In the genomic region with DNA sequence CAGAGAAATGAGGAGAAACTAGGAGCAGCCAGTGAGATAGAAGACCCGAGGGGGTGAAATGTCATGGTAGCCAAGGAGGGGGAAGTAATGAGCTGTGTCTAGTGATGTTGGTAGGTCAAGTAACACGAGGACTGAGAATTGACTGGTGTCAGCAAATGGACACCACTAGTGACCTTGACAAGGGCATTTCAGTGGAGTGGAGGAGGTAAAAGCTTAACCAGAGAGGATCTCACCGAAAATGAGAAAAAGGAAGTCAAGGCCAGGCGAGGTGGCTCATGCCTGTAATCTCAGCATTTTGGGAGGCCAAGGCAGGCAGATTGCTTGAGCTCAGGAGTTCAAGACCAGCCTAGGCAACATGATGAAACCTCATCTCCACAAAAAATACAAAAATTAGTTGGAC, we compare ENCODE assay signal across 37 cellular contexts.
"Had no signal": no experiment of that assay in that cellular context is flagged by ENCODE, and none has a peak within 500 bp of the region (broad histone marks: within the 10 kb centered on the region; RNA-seq: fewer than 3 reads in every experiment).

No MANE protein-coding gene starts in this region.

- H3K36me3 ChIP-seq: adrenal gland, breast epithelium, MG63, Peyer's patch had no signal

- ATAC-seq: activated CD8-positive, alpha-beta T cell treated with anti-CD3 and anti-CD28 coated beads for 36 hours; activated naive CD4-positive, alpha-beta T cell treated with anti-CD3 and anti-CD28 coated beads, Interleukin-2, amount 50 U/mL, for 72 hours; activated T-cell treated with anti-CD3 and anti-CD28 coated beads, Interleukin-2, amount 50 U/mL, for 4 hours; body of pancreas; PC-3; Right ventricle myocardium inferior; SK-N-SH treated with all-trans-retinoic acid at 6 μM for 48 hours; T-cell had no signal

- H3K27ac ChIP-seq: adrenal gland, body of pancreas, breast epithelium, Peyer's patch, RWPE1, VCaP had no signal

- H3K4me1 ChIP-seq: body of pancreas had no signal

- H3K27ac Mint-ChIP-seq: activated B cell treated with CpG ODN at 0.5 μM for 24 hours; activated CD8-positive, alpha-beta T cell treated with anti-CD3 and anti-CD28 coated beads for 36 hours; activated naive CD4-positive, alpha-beta T cell treated with anti-CD3 and anti-CD28 coated beads for 36 hours; activated naive CD4-positive, alpha-beta T cell treated with anti-CD3 and anti-CD28 coated beads, Interleukin-2, amount 50 U/mL, for 72 hours; activated T-helper 1 cell treated with anti-CD3 and anti-CD28 coated beads, Interleukin-12 subunit alpha, Interleukin-12 subunit beta, Interleukin-2, Interleukin-4 antibody, amounts not matched to agents 30 ng/mL and 10 ng/mL and 1 ng/mL, durations not matched to agents 14 hours and 24 hours and 36 hours had no signal

- H3K27me3 Mint-ChIP-seq: activated B cell treated with CpG ODN at 0.5 μM for 24 hours; activated CD8-positive, alpha-beta T cell treated with anti-CD3 and anti-CD28 coated beads for 36 hours had no signal

- H3K36me3 Mint-ChIP-seq: T-cell had no signal

- H3K4me3 ChIP-seq: adrenal gland, body of pancreas, breast epithelium, MG63, Peyer's patch had no signal

- DNase-seq: activated B cell treated with CpG ODN at 0.5 μM for 24 hours; activated CD4-positive, alpha-beta T cell treated with anti-CD3 and anti-CD28 coated beads for 48 hours; activated CD4-positive, alpha-beta T cell treated with anti-CD3 and anti-CD28 coated beads, Interleukin-2, amount 50 U/mL, for 4 hours; activated CD4-positive, CD25-positive, alpha-beta regulatory T cell treated with anti-CD3 and anti-CD28 coated beads, Interleukin-2, amount 50 U/mL, for 72 hours; activated CD8-positive, alpha-beta T cell treated with anti-CD3 and anti-CD28 coated beads for 36 hours; activated gamma-delta T cell treated with Interleukin-2 at 50 U/mL for 16 hours; activated naive CD4-positive, alpha-beta T cell treated with anti-CD3 and anti-CD28 coated beads for 36 hours; activated T-cell treated with anti-CD3 and anti-CD28 coated beads for 4 hours; activated T-cell treated with anti-CD3 and anti-CD28 coated beads, Interleukin-2, amount 50 U/mL, for 4 hours; body of pancreas; Kasumi-1; KG1; MG63; NCI-H1048; NCI-H1105 treated with DMSO at 0.1 percent for 48 hours; NCI-H1436; NCI-H1694; NCI-H1930; NCI-H2081 treated with DMSO at 0.1 percent for 48 hours; NCI-H226; NCI-H526; NCI-H748 treated with DMSO at 0.1 percent for 48 hours; NK-92 treated with Interleukin-12 subunit alpha and Interleukin-12 subunit beta, amount 100 ng/mL, for 24 hours; PC-3; Peyer's patch; SIG-M5; T-cell; T-helper 2 cell; T-helper 9 cell had no signal

- H3K4me3 Mint-ChIP-seq: activated B cell treated with CpG ODN at 0.5 μM for 24 hours; activated CD8-positive, alpha-beta T cell treated with anti-CD3 and anti-CD28 coated beads for 36 hours; activated naive CD4-positive, alpha-beta T cell treated with anti-CD3 and anti-CD28 coated beads for 36 hours; activated T-cell treated with anti-CD3 and anti-CD28 coated beads, Interleukin-2, amount 50 U/mL, for 4 hours; activated T-helper 1 cell treated with anti-CD3 and anti-CD28 coated beads, Interleukin-12 subunit alpha, Interleukin-12 subunit beta, Interleukin-2, Interleukin-4 antibody, amounts not matched to agents 30 ng/mL and 10 ng/mL and 1 ng/mL, durations not matched to agents 14 hours and 24 hours and 36 hours had no signal

- H3K27me3 ChIP-seq: adrenal gland, body of pancreas, breast epithelium, MG63, Peyer's patch had no signal

- H3K9me3 ChIP-seq: adrenal gland, body of pancreas, breast epithelium, MG63, Peyer's patch had no signal

- H3K9me3 Mint-ChIP-seq: activated B cell treated with CpG ODN at 0.5 μM for 24 hours; activated CD8-positive, alpha-beta T cell treated with anti-CD3 and anti-CD28 coated beads for 36 hours; activated naive CD4-positive, alpha-beta T cell treated with anti-CD3 and anti-CD28 coated beads for 36 hours; activated naive CD4-positive, alpha-beta T cell treated with anti-CD3 and anti-CD28 coated beads, Interleukin-2, amount 50 U/mL, for 72 hours; activated T-cell treated with anti-CD3 and anti-CD28 coated beads, Interleukin-2, amount 50 U/mL, for 4 hours; activated T-helper 1 cell treated with anti-CD3 and anti-CD28 coated beads, Interleukin-12 subunit alpha, Interleukin-12 subunit beta, Interleukin-2, Interleukin-4 antibody, amounts not matched to agents 30 ng/mL and 10 ng/mL and 1 ng/mL, durations not matched to agents 14 hours and 24 hours and 36 hours; T-cell had no signal
